In the genomic region with DNA sequence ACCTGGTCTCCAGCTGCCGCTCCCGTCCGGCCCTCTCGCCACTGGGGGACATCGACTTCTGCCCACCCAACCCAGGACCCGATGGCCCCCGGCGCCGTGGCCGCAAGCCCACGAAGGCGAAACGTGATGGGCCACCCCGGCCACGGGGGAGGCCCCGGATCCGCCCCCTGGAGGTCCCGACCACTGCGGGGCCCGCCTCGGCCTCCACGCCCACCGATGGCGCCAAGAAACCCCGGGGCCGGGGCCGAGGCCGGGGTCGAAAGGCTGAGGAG, we compare ENCODE assay signal across 19 cellular contexts. TPM values are rescaled to one million over a fixed set of nuclear protein-coding genes. Genes with fewer than 3 reads are reported as not detected.
DNase-seq lines count a peak whose midpoint lies in the region; ATAC-seq, FAIRE-seq and TF ChIP-seq lines count a peak whose summit lies in the region.
"Had no signal": no experiment of that assay in that cellular context is flagged by ENCODE, and none has a peak within 500 bp of the region (broad histone marks: within the 10 kb centered on the region; RNA-seq: fewer than 3 reads in every experiment).

No MANE protein-coding gene starts in this region.

- peaks cover 6% of the 10 kb centered on the region; the same call in 1 of the 2 replicates for H4K20me1 ChIP-seq in K562 (replicated peaks; ENCODE audit: control insufficient read depth, insufficient read depth, low read length)

- H3K36me3 Mint-ChIP-seq in activated naive CD8-positive, alpha-beta T cell treated with anti-CD3 and anti-CD28 coated beads for 36 hours: peaks cover 13% of the 10 kb centered on the region

- DNase-seq in GM20000 (ENCODE audit: low spot score) (peak; percentile 11), K562 (ENCODE audit: extremely low read depth in 1 of 4, low spot score in 3 of 4) (peak in 1 of 4 experiments; percentile 21), trophoblast cell (no peak), NCI-H82 treated with DMSO at 0.1 percent for 48 hours (lab: John Stamatoyannopoulos, UW; ENCODE audit: unreplicated experiment) (no peak)
- no peak for DNase-seq in activated naive CD8-positive, alpha-beta T cell treated with anti-CD3 and anti-CD28 coated beads for 36 hours
- DNase-seq: Calu3; CD8-positive, alpha-beta T cell; DMS 273 treated with DMSO at 0.1 percent for 48 hours; DMS53; DND-41; EL; H9 had no signal

- peaks cover 3% of the 10 kb centered on the region for H3K9me1 ChIP-seq in K562 (ENCODE audit: control insufficient read depth, insufficient read depth, low read length)

- H4K12ac ChIP-seq in trophoblast cell (ENCODE audit: low read depth, low read length): no peak overlapping the region

- H3K23ac ChIP-seq in trophoblast cell (ENCODE audit: low read length): no peak overlapping the region

- no peak overlapping the region for H3K9ac ChIP-seq in K562 (ENCODE audit: insufficient read depth in 1 of 2, low read depth in 2 of 2, low read length in 2 of 2)
- H3K9ac ChIP-seq in trophoblast cell (ENCODE audit: low read length): no peak overlapping the region
- H3K9ac ChIP-seq: BLaER1 treated with 17β-estradiol and CSF1 and Interleukin-3, amounts not matched to agents 10 nM and 100 nM; KMS-11 had no signal

- no peak overlapping the region for H3K4me3 Mint-ChIP-seq in activated naive CD8-positive, alpha-beta T cell treated with anti-CD3 and anti-CD28 coated beads for 36 hours
- H3K4me3 Mint-ChIP-seq: B cell; CD8-positive, alpha-beta T cell; GM23338; H9 had no signal

- POLR2A ChIA-PET in K562 (lab: Yijun Ruan, JAX): interaction anchor here (0.6 kb wide), 1 partner anchor 35 kb away, joined by 3 read pairs; no protein-coding TSS in a partner anchor

- H2AK5ac ChIP-seq in trophoblast cell (ENCODE audit: low read length): no peak overlapping the region

- CTCF ChIA-PET in K562 (lab: Yijun Ruan, JAX; ENCODE audit: low intra/inter-chr PET ratio): no interaction called here

- H3K27ac ChIP-seq in K562 (ENCODE audit: extremely low read depth, low read depth, low read length) (no peak overlapping the region), trophoblast cell (ENCODE audit: low read depth, low read length) (no peak overlapping the region)
- H3K27ac ChIP-seq: BLaER1 treated with 17β-estradiol and CSF1 and Interleukin-3, amounts not matched to agents 10 nM and 100 nM; KMS-11 had no signal

- H3K4me3 ChIP-seq in K562 (no peak overlapping the region), trophoblast cell (ENCODE audit: low read depth, low read length) (no peak overlapping the region)
- H3K4me3 ChIP-seq: BLaER1 treated with 17β-estradiol and CSF1 and Interleukin-3, amounts not matched to agents 10 nM and 100 nM; GM12878; GM23338 had no signal

- H3K79me1 ChIP-seq in trophoblast cell (ENCODE audit: low read length): no peaks in the 10 kb centered on the region

- H2BK5ac ChIP-seq in trophoblast cell (ENCODE audit: low read depth, low read length, poor library complexity): no peak overlapping the region

- in situ Hi-C loops in K562 (cut with MboI): no loop called here

- 99% methylated on average over 14 of the region's 29 CpGs for WGBS in K562 (ENCODE audit: insufficient coverage, low coverage, missing lambda C conversion rate)
- WGBS in trophoblast cell (ENCODE audit: extremely low coverage, insufficient coverage, insufficient read length): no CpG with 5 or more reads among the region's 29 CpGs

- H3K14ac ChIP-seq in trophoblast cell (ENCODE audit: low read length): no peak overlapping the region

- no peak for ATAC-seq in K562
- ATAC-seq: CD8-positive, alpha-beta T cell; GM12878; GM23338 had no signal

- no peaks in the 10 kb centered on the region for H3K27me3 Mint-ChIP-seq in activated naive CD8-positive, alpha-beta T cell treated with anti-CD3 and anti-CD28 coated beads for 36 hours
- H3K27me3 Mint-ChIP-seq: B cell had no signal

- TF ChIP-seq CTCF in GM20000 (IDR thresholded peaks at IDR 0.05; ENCODE audit: extremely low read depth, missing control alignments) (no peak), K562 (IDR thresholded peaks at IDR 0.05 in 2 of 3, conservative IDR thresholded peaks at IDR 0.05 in 1 of 3; ENCODE audit: insufficient read depth in 2 of 3, low read depth in 1 of 3, low read length in 3 of 3) (no peak)

- no peak overlapping the region for H4K91ac ChIP-seq in trophoblast cell (ENCODE audit: low read depth, low read length)

- no peak for TF ChIP-seq EP300 in K562 (IDR thresholded peaks at IDR 0.05; ENCODE audit: low read length)

- peaks cover 22% of the 10 kb centered on the region for H3K4me1 Mint-ChIP-seq in activated naive CD8-positive, alpha-beta T cell treated with anti-CD3 and anti-CD28 coated beads for 36 hours

- H3K79me2 ChIP-seq in K562 (ENCODE audit: control insufficient read depth, insufficient read depth, low read length) (peaks cover 26% of the 10 kb centered on the region), trophoblast cell (ENCODE audit: control insufficient read depth, insufficient read depth, low read length, poor library complexity) (no peaks in the 10 kb centered on the region)

- no peak overlapping the region for H2BK120ac ChIP-seq in trophoblast cell (ENCODE audit: insufficient read depth, low read length, poor library complexity)

- H2AFZ ChIP-seq in K562 (ENCODE audit: low read depth, low read length): no peak overlapping the region
- H2AFZ ChIP-seq in trophoblast cell (ENCODE audit: insufficient read depth, low read length, poor library complexity): no peak overlapping the region
- H2AFZ ChIP-seq: GM23338 had no signal

- H3K4me1 ChIP-seq in K562 (replicated peaks in 1 of 2; ENCODE audit: control insufficient read depth in 2 of 2, insufficient read depth in 2 of 2, low read length in 2 of 2) (peaks cover 7 to 38% of the 10 kb centered on the region in 2 experiments; a peak in 4 of 5 replicates), trophoblast cell (ENCODE audit: control insufficient read depth in 1 of 2, insufficient read depth in 2 of 2, low read length in 2 of 2) (peaks cover 0 to 3% of the 10 kb centered on the region in 2 experiments)

- H3K18ac ChIP-seq in trophoblast cell (ENCODE audit: low read length): no peak overlapping the region

- TF ChIP-seq RAD21 in K562 (CRISPR knock-in tag; conservative IDR thresholded peaks at IDR 0.05 in 1 of 2, IDR thresholded peaks at IDR 0.05 in 1 of 2): no peak

- H4K8ac ChIP-seq in trophoblast cell (ENCODE audit: low read depth, low read length): no peak overlapping the region

- H2BK12ac ChIP-seq in trophoblast cell (ENCODE audit: low read length): no peak overlapping the region

- H3K27me3 ChIP-seq in K562 (ENCODE audit: control insufficient read depth in 2 of 2, insufficient read depth in 2 of 2, low read length in 2 of 2) (no peaks in the 10 kb centered on the region), trophoblast cell (ENCODE audit: insufficient read depth, low read length) (no peaks in the 10 kb centered on the region)
- H3K27me3 ChIP-seq: BLaER1 treated with 17β-estradiol and CSF1 and Interleukin-3, amounts not matched to agents 10 nM and 100 nM had no signal

- peak overlapping the region; percentile 36 for H3K4ac ChIP-seq in trophoblast cell (ENCODE audit: low read depth, low read length)

- intact Hi-C loops in K562 (cut with micrococcal nuclease): no loop called here

- H3K36me3 ChIP-seq in K562 (ENCODE audit: control insufficient read depth, insufficient read depth, low read length) (peaks cover 84% of the 10 kb centered on the region), trophoblast cell (ENCODE audit: control insufficient read depth in 1 of 2, insufficient read depth in 2 of 2, low read length in 2 of 2) (peaks cover 76 to 78% of the 10 kb centered on the region in 2 experiments)

- no TSS peak for BruUV-seq in K562 (replicated peaks; lab: Mats Ljungman, UMichigan)

- H3K27ac Mint-ChIP-seq in activated naive CD8-positive, alpha-beta T cell treated with anti-CD3 and anti-CD28 coated beads for 36 hours: no peak overlapping the region
- H3K27ac Mint-ChIP-seq: B cell; CD8-positive, alpha-beta T cell; GM23338; H9 had no signal

- no peak overlapping the region for H3K4me2 ChIP-seq in K562 (ENCODE audit: insufficient read depth, low read length)
- H3K4me2 ChIP-seq in trophoblast cell (ENCODE audit: low read length): no peak overlapping the region
- H3K4me2 ChIP-seq: BLaER1 treated with 17β-estradiol and CSF1 and Interleukin-3, amounts not matched to agents 10 nM and 100 nM; GM23338; KMS-11 had no signal

- TF ChIP-seq POLR2A in K562 (conservative IDR thresholded peaks at IDR 0.05): no peak

- no peaks in the 10 kb centered on the region for H3K9me3 Mint-ChIP-seq in activated naive CD8-positive, alpha-beta T cell treated with anti-CD3 and anti-CD28 coated beads for 36 hours
- H3K9me3 Mint-ChIP-seq: CD8-positive, alpha-beta T cell; GM23338; H9 had no signal

- H3K9me3 ChIP-seq in K562 (replicated peaks; ENCODE audit: control insufficient read depth, insufficient read depth, low read depth, low read length) (no peaks in the 10 kb centered on the region), trophoblast cell (ENCODE audit: insufficient read depth, low read depth, low read length) (no peaks in the 10 kb centered on the region)
- H3K9me3 ChIP-seq: BLaER1 treated with 17β-estradiol and CSF1 and Interleukin-3, amounts not matched to agents 10 nM and 100 nM had no signal

- no peak for FAIRE-seq in K562 (lab: Jason Lieb, UNC)
- FAIRE-seq: GM12878, GM19239 had no signal

RNA-seq across cellular contexts. Expression of a gene that starts 6.7 kb away (rescaled TPM):
- total RNA-seq in K562 (2011; cell fraction: chromatin; rRNA removed; ENCODE audit: low replicate concordance): 7.0 and 14.7 TPM in 2 replicates
- 4.5 and 4.9 TPM in 2 replicates for total RNA-seq in K562 (2011; cell fraction: nucleolus; rRNA removed)
- total RNA-seq in K562 (2011; cell fraction: nucleoplasm; rRNA removed): 5.6 and 6.6 TPM in 2 replicates
- total RNA-seq in K562 (2014; rRNA removed): 1.5 and 2.8 TPM in 2 replicates
- 0.29 and 0.33 TPM in 2 replicates for total RNA-seq in K562 (2014; rRNA removed; fragmentation: Illumina TruSeq; extraction: Trizol)
- 0.98 and 1.7 TPM in 2 replicates for total RNA-seq in K562 (2015; rRNA removed; fragmentation: Illumina TruSeq; extraction: Trizol)
- 18.8 and 21.1 TPM in 2 replicates for total RNA-seq in K562 (2021)
- polyA plus RNA-seq in K562 (2011; rRNA removed): 0.24 and 0.57 TPM in 2 replicates
- polyA plus RNA-seq in K562 (2011; cell fraction: cytosol; rRNA removed): 0.13 and 0.40 TPM in 2 replicates
- 1.9 and 3.1 TPM in 2 replicates for polyA plus RNA-seq in K562 (2011; cell fraction: nucleus; rRNA removed)
- 8.8 and 10.2 TPM in 2 replicates for polyA plus RNA-seq in K562 (2012)
- polyA plus RNA-seq in K562 (2014; fragmentation: Illumina TruSeq; extraction: Trizol): 3.0 and 6.1 TPM in 2 replicates
- polyA plus RNA-seq in K562 (2014; fragmentation: Nextera tagmentation; extraction: Ambion mirVana): under 1 TPM; 0.01 TPM
- 4.7 and 7.0 TPM in 2 replicates for polyA plus RNA-seq in K562 (2014; rRNA removed)
- polyA minus RNA-seq in K562 (2011; rRNA and poly(A)+ RNA removed): 0.21 and 0.25 TPM in 2 replicates
- 3.7 and 5.3 TPM in 2 replicates for polyA minus RNA-seq in K562 (2011; cell fraction: cytosol; rRNA and poly(A)+ RNA removed)
- 0.81 and 3.3 TPM in 2 replicates for polyA minus RNA-seq in K562 (2011; cell fraction: nucleus; rRNA and poly(A)+ RNA removed)
- 12.9 and 13.4 TPM in 2 replicates for polyA plus RNA-seq in trophoblast cell (2013)
- total RNA-seq in activated naive CD8-positive, alpha-beta T cell treated with anti-CD3 and anti-CD28 coated beads for 36 hours: 10 to 100 TPM; 16.0 to 17.8 TPM

RNA-seq across cellular contexts. Expression of a gene that starts 16.5 kb away (rescaled TPM):
- 2.2 TPM in 1 of 2 replicates, not detected in the other for total RNA-seq in K562 (2011; cell fraction: chromatin; rRNA removed; ENCODE audit: low replicate concordance)
- total RNA-seq in K562 (2011; cell fraction: nucleolus; rRNA removed): 3.0 and 4.7 TPM in 2 replicates
- total RNA-seq in K562 (2011; cell fraction: nucleoplasm; rRNA removed): 2.6 and 2.9 TPM in 2 replicates
- 0.73 and 2.3 TPM in 2 replicates for total RNA-seq in K562 (2014; rRNA removed)
- 0.33 TPM in 1 of 2 replicates, not detected in the other for total RNA-seq in K562 (2014; rRNA removed; fragmentation: Illumina TruSeq; extraction: Trizol)
- total RNA-seq in K562 (2015; rRNA removed; fragmentation: Illumina TruSeq; extraction: Trizol): 0.65 and 0.94 TPM in 2 replicates
- total RNA-seq in K562 (2021): 1.1 TPM in 2 replicates
- 0.13 and 0.20 TPM in 2 replicates for polyA plus RNA-seq in K562 (2011; rRNA removed)
- polyA plus RNA-seq in K562 (2011; cell fraction: cytosol; rRNA removed): 0.29 and 1.2 TPM in 2 replicates
- 0.44 and 0.55 TPM in 2 replicates for polyA plus RNA-seq in K562 (2011; cell fraction: nucleus; rRNA removed)
- 0.35 and 0.48 TPM in 2 replicates for polyA plus RNA-seq in K562 (2012)
- 0.12 and 0.36 TPM in 2 replicates for polyA plus RNA-seq in K562 (2014; fragmentation: Illumina TruSeq; extraction: Trizol)
- polyA plus RNA-seq in K562 (2014; fragmentation: Nextera tagmentation; extraction: Ambion mirVana): under 1 TPM; 0.06 to 0.11 TPM
- 1.1 and 1.4 TPM in 2 replicates for polyA plus RNA-seq in K562 (2014; rRNA removed)
- polyA minus RNA-seq in K562 (2011; rRNA and poly(A)+ RNA removed): 0.33 and 0.46 TPM in 2 replicates
- 1.4 and 1.5 TPM in 2 replicates for polyA minus RNA-seq in K562 (2011; cell fraction: cytosol; rRNA and poly(A)+ RNA removed)
- 2.2 and 2.6 TPM in 2 replicates for polyA minus RNA-seq in K562 (2011; cell fraction: nucleus; rRNA and poly(A)+ RNA removed)
- 5.6 and 6.7 TPM in 2 replicates for polyA plus RNA-seq in trophoblast cell (2013)
- total RNA-seq in activated naive CD8-positive, alpha-beta T cell treated with anti-CD3 and anti-CD28 coated beads for 36 hours: 1 to 10 TPM; 1.5 to 1.6 TPM
- total RNA-seq: G401 had no signal

RNA-seq across cellular contexts. Expression of a gene that starts 17.3 kb away (rescaled TPM):
- 37.6 and 115 TPM in 2 replicates for total RNA-seq in K562 (2011; cell fraction: chromatin; rRNA removed; ENCODE audit: low replicate concordance)
- 84.5 and 91.1 TPM in 2 replicates for total RNA-seq in K562 (2011; cell fraction: nucleolus; rRNA removed)
- total RNA-seq in K562 (2011; cell fraction: nucleoplasm; rRNA removed): 70.0 and 84.8 TPM in 2 replicates
- 153 and 184 TPM in 2 replicates for total RNA-seq in K562 (2014; rRNA removed)
- total RNA-seq in K562 (2014; rRNA removed; fragmentation: Illumina TruSeq; extraction: Trizol): 29.5 and 44.9 TPM in 2 replicates
- 109 and 112 TPM in 2 replicates for total RNA-seq in K562 (2015; rRNA removed; fragmentation: Illumina TruSeq; extraction: Trizol)
- 118 and 130 TPM in 2 replicates for total RNA-seq in K562 (2021)
- polyA plus RNA-seq in K562 (2011; rRNA removed): 79.9 and 94.3 TPM in 2 replicates
- 138 and 295 TPM in 2 replicates for polyA plus RNA-seq in K562 (2011; cell fraction: cytosol; rRNA removed)
- 106 and 158 TPM in 2 replicates for polyA plus RNA-seq in K562 (2011; cell fraction: nucleus; rRNA removed)
- 116 and 136 TPM in 2 replicates for polyA plus RNA-seq in K562 (2012)
- 56.7 and 111 TPM in 2 replicates for polyA plus RNA-seq in K562 (2014; fragmentation: Illumina TruSeq; extraction: Trizol)
- 10 to 100 TPM; 14.4 to 42.1 TPM for polyA plus RNA-seq in K562 (2014; fragmentation: Nextera tagmentation; extraction: Ambion mirVana)
- 147 and 151 TPM in 2 replicates for polyA plus RNA-seq in K562 (2014; rRNA removed)
- polyA minus RNA-seq in K562 (2011; rRNA and poly(A)+ RNA removed): 47.8 and 60.4 TPM in 2 replicates
- polyA minus RNA-seq in K562 (2011; cell fraction: cytosol; rRNA and poly(A)+ RNA removed): 60.8 and 65.8 TPM in 2 replicates
- polyA minus RNA-seq in K562 (2011; cell fraction: nucleus; rRNA and poly(A)+ RNA removed): 29.6 and 41.9 TPM in 2 replicates
- polyA plus RNA-seq in trophoblast cell (2013): 47.8 and 53.3 TPM in 2 replicates
- total RNA-seq in activated naive CD8-positive, alpha-beta T cell treated with anti-CD3 and anti-CD28 coated beads for 36 hours: 10 to 100 TPM; 61.4 to 69.5 TPM

RNA-seq across cellular contexts. Expression of a gene that starts 42.3 kb away (rescaled TPM):
- total RNA-seq in K562 (2011; cell fraction: chromatin; rRNA removed; ENCODE audit: low replicate concordance): 2.5 and 10.0 TPM in 2 replicates
- total RNA-seq in K562 (2011; cell fraction: nucleolus; rRNA removed): 9.5 and 11.2 TPM in 2 replicates
- total RNA-seq in K562 (2011; cell fraction: nucleoplasm; rRNA removed): 8.0 and 8.3 TPM in 2 replicates
- total RNA-seq in K562 (2014; rRNA removed) (8.2 and 10.4 TPM in 2 replicates), K562 (2014; rRNA removed; fragmentation: Illumina TruSeq; extraction: Trizol) (1.5 and 1.7 TPM in 2 replicates), K562 (2015; rRNA removed; fragmentation: Illumina TruSeq; extraction: Trizol) (3.1 and 3.7 TPM in 2 replicates), K562 (2021) (8.3 and 9.3 TPM in 2 replicates)
- polyA plus RNA-seq in K562 (2011; rRNA removed) (15.4 and 16.4 TPM in 2 replicates), K562 (2014; fragmentation: Illumina TruSeq; extraction: Trizol) (8.5 and 13.9 TPM in 2 replicates), K562 (2014; fragmentation: Nextera tagmentation; extraction: Ambion mirVana) (1 to 10 TPM in 1 of 2 experiments, under 1 TPM in 1; 0.70 to 1.3 TPM), K562 (2014; rRNA removed) (17.3 and 18.3 TPM in 2 replicates)
- 26.0 and 54.3 TPM in 2 replicates for polyA plus RNA-seq in K562 (2011; cell fraction: cytosol; rRNA removed)
- 19.7 and 39.0 TPM in 2 replicates for polyA plus RNA-seq in K562 (2011; cell fraction: nucleus; rRNA removed)
- 14.8 and 16.2 TPM in 2 replicates for polyA plus RNA-seq in K562 (2012)
- polyA minus RNA-seq in K562 (2011; rRNA and poly(A)+ RNA removed): 1.2 and 2.7 TPM in 2 replicates
- 5.5 and 8.4 TPM in 2 replicates for polyA minus RNA-seq in K562 (2011; cell fraction: cytosol; rRNA and poly(A)+ RNA removed)
- polyA minus RNA-seq in K562 (2011; cell fraction: nucleus; rRNA and poly(A)+ RNA removed): 2.0 TPM in 2 replicates
- 43.3 and 43.8 TPM in 2 replicates for polyA plus RNA-seq in trophoblast cell (2013)
- 1 to 10 TPM; 4.4 to 5.0 TPM for total RNA-seq in activated naive CD8-positive, alpha-beta T cell treated with anti-CD3 and anti-CD28 coated beads for 36 hours

RNA-seq across cellular contexts. Expression of a gene that starts 44.4 kb away (rescaled TPM):
- 11.3 and 31.0 TPM in 2 replicates for total RNA-seq in K562 (2011; cell fraction: chromatin; rRNA removed; ENCODE audit: low replicate concordance)
- total RNA-seq in K562 (2011; cell fraction: nucleolus; rRNA removed): 16.8 and 21.8 TPM in 2 replicates
- total RNA-seq in K562 (2011; cell fraction: nucleoplasm; rRNA removed): 10.6 and 16.9 TPM in 2 replicates
- total RNA-seq in K562 (2014; rRNA removed) (12.9 and 18.0 TPM in 2 replicates), K562 (2014; rRNA removed; fragmentation: Illumina TruSeq; extraction: Trizol) (2.5 and 2.8 TPM in 2 replicates), K562 (2015; rRNA removed; fragmentation: Illumina TruSeq; extraction: Trizol) (4.9 and 6.0 TPM in 2 replicates), K562 (2021) (75.5 and 79.0 TPM in 2 replicates)
- polyA plus RNA-seq in K562 (2011; rRNA removed) (3.7 and 4.3 TPM in 2 replicates), K562 (2014; fragmentation: Illumina TruSeq; extraction: Trizol) (9.7 and 22.5 TPM in 2 replicates), K562 (2014; fragmentation: Nextera tagmentation; extraction: Ambion mirVana) (under 1 TPM; 0.20 to 0.25 TPM), K562 (2014; rRNA removed) (11.4 and 14.6 TPM in 2 replicates)
- polyA plus RNA-seq in K562 (2011; cell fraction: cytosol; rRNA removed): 5.1 and 6.3 TPM in 2 replicates
- 21.1 and 37.2 TPM in 2 replicates for polyA plus RNA-seq in K562 (2011; cell fraction: nucleus; rRNA removed)
- 36.5 and 39.5 TPM in 2 replicates for polyA plus RNA-seq in K562 (2012)
- 1.1 and 1.9 TPM in 2 replicates for polyA minus RNA-seq in K562 (2011; rRNA and poly(A)+ RNA removed)
- 7.8 and 12.0 TPM in 2 replicates for polyA minus RNA-seq in K562 (2011; cell fraction: cytosol; rRNA and poly(A)+ RNA removed)
- 4.8 and 5.6 TPM in 2 replicates for polyA minus RNA-seq in K562 (2011; cell fraction: nucleus; rRNA and poly(A)+ RNA removed)
- polyA plus RNA-seq in trophoblast cell (2013): 59.7 and 62.7 TPM in 2 replicates
- total RNA-seq in activated naive CD8-positive, alpha-beta T cell treated with anti-CD3 and anti-CD28 coated beads for 36 hours: 10 to 100 TPM; 58.9 to 62.2 TPM
